11 cellular contexts compared by ENCODE assay signal in the genomic region with DNA sequence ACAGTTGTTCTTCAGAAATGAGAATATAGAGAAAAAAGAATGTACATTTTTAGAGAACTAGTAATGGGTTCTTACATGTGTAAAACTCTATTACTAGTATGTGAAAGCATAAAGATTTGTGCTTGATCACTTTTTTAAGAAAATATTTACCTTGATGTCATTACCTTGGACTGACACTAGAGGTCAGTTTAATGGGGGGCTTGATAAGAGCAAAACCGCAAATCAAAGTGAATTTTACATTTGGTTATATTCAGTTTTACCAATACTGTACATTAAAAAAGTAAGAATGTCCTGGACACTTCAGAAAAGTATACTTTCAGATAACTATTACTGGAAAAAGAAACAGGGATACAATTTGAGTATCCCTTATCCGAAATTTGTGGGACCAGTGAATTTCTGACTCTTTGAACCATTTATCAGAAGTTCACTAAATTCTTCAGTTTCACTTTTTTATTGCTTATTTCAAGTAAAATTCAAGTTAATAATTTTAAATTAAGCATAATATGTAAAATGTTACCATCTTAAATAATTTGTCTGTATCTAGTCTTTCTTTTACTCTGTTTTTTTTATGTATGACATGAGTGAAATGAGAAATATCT.
DNase-seq lines count a peak whose midpoint lies in the region; ATAC-seq and TF ChIP-seq lines count a peak whose summit lies in the region.
"Had no signal": no experiment of that assay in that cellular context is flagged by ENCODE, and none has a peak within 500 bp of the region (broad histone marks: within the 10 kb centered on the region; RNA-seq: fewer than 3 reads in every experiment).

No MANE protein-coding gene starts in this region.

- ATAC-seq in HG03108 (IDR thresholded peaks at IDR 0.05; ENCODE audit: unreplicated experiment) (no peak), HG03095 (IDR thresholded peaks at IDR 0.05; ENCODE audit: unreplicated experiment) (no peak)
- ATAC-seq: activated CD4-positive, alpha-beta T cell treated with anti-CD3 and anti-CD28 coated beads for 36 hours had no signal

- no peak overlapping the region for H3K27ac Mint-ChIP-seq in neural crest cell (ENCODE audit: unreplicated experiment)
- H3K27ac Mint-ChIP-seq: activated CD4-positive, alpha-beta T cell treated with anti-CD3 and anti-CD28 coated beads for 36 hours had no signal

- H3K27me3 Mint-ChIP-seq in neural crest cell (ENCODE audit: low read depth) = no peaks in the 10 kb centered on the region
- H3K27me3 Mint-ChIP-seq: activated CD4-positive, alpha-beta T cell treated with anti-CD3 and anti-CD28 coated beads for 36 hours had no signal

- no peaks in the 10 kb centered on the region for H3K4me1 Mint-ChIP-seq in neural crest cell
- H3K4me1 Mint-ChIP-seq: activated CD4-positive, alpha-beta T cell treated with anti-CD3 and anti-CD28 coated beads for 36 hours had no signal

- H3K4me3 ChIP-seq in LNCaP clone FGC (ENCODE audit: low read depth, low read length) = no peak overlapping the region
- H3K4me3 ChIP-seq in cardiac fibroblast (replicated peaks in 1 of 2; ENCODE audit: low read depth in 2 of 2, low read length in 2 of 2) = no peak overlapping the region
- H3K4me3 ChIP-seq: ascending aorta had no signal

- no peak overlapping the region for H3K4me3 Mint-ChIP-seq in neural crest cell
- H3K4me3 Mint-ChIP-seq: activated CD4-positive, alpha-beta T cell treated with anti-CD3 and anti-CD28 coated beads for 36 hours had no signal

- TF ChIP-seq CTCF in LNCaP clone FGC (IDR thresholded peaks at IDR 0.05; ENCODE audit: control insufficient read depth, extremely low read depth, insufficient read depth) (peak; percentile 64), cardiac fibroblast (IDR thresholded peaks at IDR 0.05; ENCODE audit: low read depth, low read length) (peak; percentile 55), neural crest cell (conservative IDR thresholded peaks at IDR 0.05) (peak; percentile 74)

- peak; percentile 6 for DNase-seq in NCI-H1694 treated with DMSO at 0.1 percent for 48 hours (lab: John Stamatoyannopoulos, UW)
- no peak for DNase-seq in NCI-H1694 (lab: John Stamatoyannopoulos, UW)
- DNase-seq in LNCaP clone FGC (ENCODE audit: low read depth) = no peak
- peak; percentile 17 to 20 for DNase-seq in cardiac fibroblast (ENCODE audit: low read depth in 2 of 2)
- no peak for DNase-seq in neural crest cell (ENCODE audit: low read depth, low spot score)
- no peak for DNase-seq in cerebellum (ENCODE audit: low spot score)
- DNase-seq: activated CD4-positive, alpha-beta T cell treated with anti-CD3 and anti-CD28 coated beads for 36 hours; NCI-H2107 had no signal

- H3K36me3 Mint-ChIP-seq in neural crest cell (ENCODE audit: low read depth) = no peaks in the 10 kb centered on the region

- H3K9me3 Mint-ChIP-seq in neural crest cell = peaks cover 5% of the 10 kb centered on the region

Comparison
In these comparisons a context has a peak if more than half of its experiments do, and no peak if none do; other contexts are left out.
1. DNase-seq: peak in NCI-H1694 treated with DMSO at 0.1 percent for 48 hours (single experiment) and cardiac fibroblast (2 of 2); none in NCI-H1694 (single experiment), LNCaP clone FGC (single experiment), neural crest cell (single experiment) and cerebellum (single experiment).
2. Peak in every context shown above with its lines, with median percentiles within 50 percentile points of each other: CTCF ChIP-seq.